ENCODE assay signal across 19 cellular contexts in genomic region chr9:35705836-35706430, GRCh38. TPM values are rescaled to one million over a fixed set of nuclear protein-coding genes. Genes with fewer than 3 reads are reported as not detected.
"Had no signal": no experiment of that assay in that cellular context is flagged by ENCODE, and none has a peak within 500 bp of the region (broad histone marks: within the 10 kb centered on the region; RNA-seq: fewer than 3 reads in every experiment).

No MANE protein-coding gene starts in this region.

- H3K9me3 Mint-ChIP-seq: activated CD4-positive, alpha-beta T cell treated with anti-CD3 and anti-CD28 coated beads, Interleukin-2, amount 10 ng/mL, durations not matched to agents 24 days and 14 days; activated naive CD4-positive, alpha-beta T cell treated with anti-CD3 and anti-CD28 coated beads, Interleukin-2, amount 10 ng/mL, durations not matched to agents 7 days and 5 days; activated T-helper 2 cell treated with anti-CD3 and anti-CD28 coated beads, Interferon-gamma antibody, Interleukin-2, Interleukin-4, amounts not matched to agents 10 μg/mL and 5 μg/mL and 100 μg/mL, durations not matched to agents 14 hours and 24 hours and 36 hours; nephron; stimulated activated naive CD8-positive, alpha-beta T cell treated with anti-CD3 and anti-CD28 coated beads, Interleukin-15, Interleukin-2, amounts not matched to agents 100 ng/mL and 50 ng/mL, for 24 hours had no signal

- H3K4me3 ChIP-seq: dorsolateral prefrontal cortex, esophagus squamous epithelium, heart left ventricle, left lung, psoas muscle, testis had no signal

- H3K9me3 ChIP-seq: esophagus squamous epithelium, heart left ventricle, left lung, psoas muscle, testis had no signal

- H3K27ac Mint-ChIP-seq: activated CD4-positive, alpha-beta T cell treated with anti-CD3 and anti-CD28 coated beads, Interleukin-2, amount 10 ng/mL, durations not matched to agents 24 days and 14 days; activated naive CD4-positive, alpha-beta T cell treated with anti-CD3 and anti-CD28 coated beads, Interleukin-2, amount 10 ng/mL, durations not matched to agents 7 days and 5 days; activated T-helper 2 cell treated with anti-CD3 and anti-CD28 coated beads, Interferon-gamma antibody, Interleukin-2, Interleukin-4, amounts not matched to agents 10 μg/mL and 5 μg/mL and 100 μg/mL, durations not matched to agents 14 hours and 24 hours and 36 hours; nephron; stimulated activated naive CD8-positive, alpha-beta T cell treated with anti-CD3 and anti-CD28 coated beads, Interleukin-15, Interleukin-2, amounts not matched to agents 100 ng/mL and 50 ng/mL, for 24 hours had no signal

- H3K27me3 Mint-ChIP-seq: activated CD4-positive, alpha-beta T cell treated with anti-CD3 and anti-CD28 coated beads, Interleukin-2, amount 10 ng/mL, durations not matched to agents 24 days and 14 days; activated naive CD4-positive, alpha-beta T cell treated with anti-CD3 and anti-CD28 coated beads, Interleukin-2, amount 10 ng/mL, durations not matched to agents 7 days and 5 days; stimulated activated naive CD8-positive, alpha-beta T cell treated with anti-CD3 and anti-CD28 coated beads, Interleukin-15, Interleukin-2, amounts not matched to agents 100 ng/mL and 50 ng/mL, for 24 hours had no signal

- H3K27ac ChIP-seq: brain microvascular endothelial cell, left lung, psoas muscle, testis had no signal

- H3K4me1 ChIP-seq: esophagus squamous epithelium, left lung, psoas muscle had no signal

- H3K4me1 Mint-ChIP-seq: activated CD4-positive, alpha-beta T cell treated with anti-CD3 and anti-CD28 coated beads, Interleukin-2, amount 10 ng/mL, durations not matched to agents 24 days and 14 days; activated naive CD4-positive, alpha-beta T cell treated with anti-CD3 and anti-CD28 coated beads, Interleukin-2, amount 10 ng/mL, durations not matched to agents 7 days and 5 days; nephron had no signal

- H3K4me3 Mint-ChIP-seq: activated CD4-positive, alpha-beta T cell treated with anti-CD3 and anti-CD28 coated beads, Interleukin-2, amount 10 ng/mL, durations not matched to agents 24 days and 14 days; activated naive CD4-positive, alpha-beta T cell treated with anti-CD3 and anti-CD28 coated beads, Interleukin-2, amount 10 ng/mL, durations not matched to agents 7 days and 5 days; nephron; stimulated activated naive CD8-positive, alpha-beta T cell treated with anti-CD3 and anti-CD28 coated beads, Interleukin-15, Interleukin-2, amounts not matched to agents 100 ng/mL and 50 ng/mL, for 24 hours had no signal

- ATAC-seq: heart left ventricle, left lung had no signal

- H3K27me3 ChIP-seq: brain microvascular endothelial cell, dorsolateral prefrontal cortex, esophagus squamous epithelium, heart left ventricle, left lung, testis had no signal

- DNase-seq: activated CD4-positive, alpha-beta T cell treated with anti-CD3 and anti-CD28 coated beads, Interleukin-2, amount 10 ng/mL, durations not matched to agents 24 days and 14 days; activated naive CD4-positive, alpha-beta T cell treated with anti-CD3 and anti-CD28 coated beads, Interleukin-2, amount 10 ng/mL, durations not matched to agents 7 days and 5 days; amygdala; brain microvascular endothelial cell; esophagus squamous epithelium; foreskin fibroblast; islet precursor cell; left lung; mesendoderm; occipital lobe; psoas muscle; stimulated activated CD4-positive, alpha-beta T cell treated with anti-CD3 and anti-CD28 coated beads, Interleukin-2, amount 100 ng/mL, for 48 hours; T-helper 1 cell; testis had no signal

RNA-seq across cellular contexts. Expression of gene CA9, which starts 32.2 kb away (rescaled TPM):
- total RNA-seq: psoas muscle had no signal
